In the genomic region with DNA sequence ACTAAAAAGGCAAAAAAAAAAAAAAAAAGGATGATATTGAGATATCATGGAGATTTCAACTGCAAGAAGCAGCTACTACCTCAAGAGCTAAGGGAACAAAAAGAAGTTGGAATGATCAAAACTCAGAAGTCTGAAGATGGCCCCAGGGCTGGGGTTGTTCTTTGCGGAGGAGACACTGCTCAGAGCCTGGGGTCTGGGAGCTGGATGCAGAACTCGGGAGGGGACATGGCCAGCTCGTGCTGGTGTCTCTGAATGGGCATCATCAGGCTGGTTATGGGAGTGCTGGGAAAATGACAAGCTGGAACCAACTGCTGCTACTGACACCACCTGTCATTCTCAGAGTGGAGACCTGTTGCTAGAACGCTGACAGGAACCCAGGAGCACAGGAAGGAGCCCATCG, we compare ENCODE assay signal across 28 cellular contexts. TPM values are rescaled to one million over a fixed set of nuclear protein-coding genes. Genes with fewer than 3 reads are reported as not detected.
DNase-seq lines count a peak whose midpoint lies in the region; ATAC-seq and TF ChIP-seq lines count a peak whose summit lies in the region.
"Had no signal": no experiment of that assay in that cellular context is flagged by ENCODE, and none has a peak within 500 bp of the region (broad histone marks: within the 10 kb centered on the region; RNA-seq: fewer than 3 reads in every experiment).

No MANE protein-coding gene starts in this region.

- H3K4me2 ChIP-seq in Karpas-422 (ENCODE audit: low read depth, low read length, poor library complexity, severe bottlenecking), result peak overlapping the region; percentile 90

- 15 to 26% (median 18%) methylated on average over 5 of the region's 5 CpGs for WGBS in psoas muscle, 3 donors

- intact Hi-C loops in psoas muscle (cut with DNase I), result no loop called here

- no peak overlapping the region for H3K9ac ChIP-seq in Karpas-422 (ENCODE audit: low read length)

- peak overlapping the region; percentile 27 for H3K4me3 Mint-ChIP-seq in T-helper 2 cell treated with Interferon-gamma antibody and Interleukin-4, amounts not matched to agents 5 μg/mL and 100 μg/mL, for 36 hours
- H3K4me3 Mint-ChIP-seq in CD8-positive, alpha-beta memory T cell, result peak overlapping the region in 4 of 7 donors; percentile 12 to 89 (median 52)
- H3K4me3 Mint-ChIP-seq in naive thymus-derived CD8-positive, alpha-beta T cell, result peak overlapping the region in 8 of 10 donors; percentile 22 to 81 (median 55)

- no peaks in the 10 kb centered on the region for H3K9me3 Mint-ChIP-seq in T-helper 2 cell treated with Interferon-gamma antibody and Interleukin-4, amounts not matched to agents 5 μg/mL and 100 μg/mL, for 36 hours
- H3K9me3 Mint-ChIP-seq in CD8-positive, alpha-beta memory T cell, result no peaks in the 10 kb centered on the region
- no peaks in the 10 kb centered on the region for H3K9me3 Mint-ChIP-seq in naive thymus-derived CD8-positive, alpha-beta T cell
- H3K9me3 Mint-ChIP-seq: stimulated activated memory B cell treated with anti-CD40 and anti-IgM and Interleukin-4, amounts not matched to agents 10 μg/mL and 1 μg/mL and 100 μg/mL, for 72 hours had no signal

- H3K27me3 ChIP-seq in CD8-positive, alpha-beta memory T cell (ENCODE audit: insufficient read depth, low read length, poor library complexity, severe bottlenecking), result peaks cover 32% of the 10 kb centered on the region
- H3K27me3 ChIP-seq in Karpas-422 (ENCODE audit: low read length) (0 out of 2 replicates have a peak, but pooled peaks cover 3% of the 10 kb centered on the region), psoas muscle (ENCODE audit: insufficient read depth in 3 of 3, low read length in 2 of 3) (peaks cover 3 to 68% (median 24%) of the 10 kb centered on the region in 3 donors)

- DNase-seq in T-helper 2 cell treated with Interferon-gamma antibody and Interleukin-4, amounts not matched to agents 5 μg/mL and 100 μg/mL, for 36 hours (ENCODE audit: low spot score), result no peak
- DNase-seq in T-helper 2 cell (no peak), Karpas-422 (no peak), psoas muscle (no peak)
- no peak for DNase-seq in CD8-positive, alpha-beta memory T cell
- no peak for DNase-seq in naive thymus-derived CD8-positive, alpha-beta T cell
- DNase-seq: activated CD8-positive, alpha-beta T cell treated with anti-CD3 and anti-CD28 coated beads, Interleukin-2, amount 10 ng/mL, durations not matched to agents 7 days and 5 days; activated effector memory CD4-positive, alpha-beta T cell treated with anti-CD3 and anti-CD28 coated beads, Interleukin-2, amount 50 U/mL, for 16 hours; activated T-cell treated with anti-CD3 and anti-CD28 coated beads, Interleukin-2, amount 50 U/mL, for 1 hour; central memory CD4-positive, alpha-beta T cell; dermis blood vessel endothelial cell; DMS153; foreskin keratinocyte; heart left ventricle; left lung; mesenchymal stem cell; NCI-H146; NCI-H2107; NCI-H446; posterior cingulate gyrus; SHP77; sigmoid colon; trophoblast cell had no signal

- no peak overlapping the region for H3K27ac Mint-ChIP-seq in T-helper 2 cell treated with Interferon-gamma antibody and Interleukin-4, amounts not matched to agents 5 μg/mL and 100 μg/mL, for 36 hours
- no peak overlapping the region for H3K27ac Mint-ChIP-seq in CD8-positive, alpha-beta memory T cell
- H3K27ac Mint-ChIP-seq in naive thymus-derived CD8-positive, alpha-beta T cell, result peak overlapping the region in 3 of 10 donors; percentile 16 to 71 (median 67)
- H3K27ac Mint-ChIP-seq: stimulated activated memory B cell treated with anti-CD40 and anti-IgM and Interleukin-4, amounts not matched to agents 10 μg/mL and 1 μg/mL and 100 μg/mL, for 72 hours had no signal

- ATAC-seq in naive thymus-derived CD8-positive, alpha-beta T cell, result no peak
- no peak for ATAC-seq in HG02642 (IDR thresholded peaks at IDR 0.05; ENCODE audit: poor library complexity, unreplicated experiment)
- no peak for ATAC-seq in psoas muscle
- no peak for ATAC-seq in GM18498 (IDR thresholded peaks at IDR 0.05; ENCODE audit: unreplicated experiment)

- no peaks in the 10 kb centered on the region for H3K36me3 ChIP-seq in CD8-positive, alpha-beta memory T cell (ENCODE audit: insufficient read depth, low read length)
- no peaks in the 10 kb centered on the region for H3K36me3 ChIP-seq in Karpas-422 (ENCODE audit: insufficient read depth, low read length)
- no peaks in the 10 kb centered on the region for H3K36me3 ChIP-seq in psoas muscle (ENCODE audit: insufficient read depth in 1 of 2, low read depth in 1 of 2)
- H3K36me3 ChIP-seq: esophagus muscularis mucosa, heart left ventricle, left lung, sigmoid colon had no signal

- H3K4me3 ChIP-seq in CD8-positive, alpha-beta memory T cell (ENCODE audit: low read length), result no peak overlapping the region
- H3K4me3 ChIP-seq in Karpas-422 (ENCODE audit: low read length), result no peak overlapping the region
- H3K4me3 ChIP-seq in psoas muscle, result no peak overlapping the region

- H3K27ac ChIP-seq in CD8-positive, alpha-beta memory T cell (ENCODE audit: low read depth, low read length), result no peak overlapping the region
- no peak overlapping the region for H3K27ac ChIP-seq in Karpas-422 (ENCODE audit: low read length)
- no peak overlapping the region for H3K27ac ChIP-seq in psoas muscle
- H3K27ac ChIP-seq: esophagus muscularis mucosa, foreskin keratinocyte, left lung, sigmoid colon had no signal

- H3K9me2 ChIP-seq in Karpas-422 (replicated peaks; ENCODE audit: insufficient read depth, low read length), result no peaks in the 10 kb centered on the region

- H3K4me1 Mint-ChIP-seq in T-helper 2 cell treated with Interferon-gamma antibody and Interleukin-4, amounts not matched to agents 5 μg/mL and 100 μg/mL, for 36 hours (ENCODE audit: low read depth), result peaks cover 22% of the 10 kb centered on the region
- H3K4me1 Mint-ChIP-seq in CD8-positive, alpha-beta memory T cell, result peaks cover 8 to 25% (median 11%) of the 10 kb centered on the region in 3 donors
- peaks cover 8 to 26% (median 21%) of the 10 kb centered on the region in 4 donors for H3K4me1 Mint-ChIP-seq in naive thymus-derived CD8-positive, alpha-beta T cell

- POLR2A ChIA-PET in CD8-positive, alpha-beta memory T cell (lab: Charles Lee), result interaction anchor here (0.6 to 1.9 kb wide), 2 partner anchors 45 to 253 kb away, joined by 4 to 13 read pairs; a partner anchor contains a TSS
- POLR2A ChIA-PET in naive thymus-derived CD8-positive, alpha-beta T cell (lab: Charles Lee), result interaction anchor here (0.5 to 2.8 kb wide), 7 partner anchors 15 to 1322 kb away, joined by 3 to 38 read pairs (median 3); a partner anchor contains a TSS

- peaks cover 52% of the 10 kb centered on the region for H3K27me3 Mint-ChIP-seq in T-helper 2 cell treated with Interferon-gamma antibody and Interleukin-4, amounts not matched to agents 5 μg/mL and 100 μg/mL, for 36 hours (ENCODE audit: low read depth)
- peaks cover 28 to 57% of the 10 kb centered on the region in 2 donors for H3K27me3 Mint-ChIP-seq in CD8-positive, alpha-beta memory T cell
- peaks cover 36 to 79% (median 57%) of the 10 kb centered on the region in 5 donors for H3K27me3 Mint-ChIP-seq in naive thymus-derived CD8-positive, alpha-beta T cell

- peaks cover 4% of the 10 kb centered on the region; the same call in 1 of the 2 replicates for H4K20me1 ChIP-seq in Karpas-422 (ENCODE audit: insufficient read depth, low read depth, low read length)

- CTCF ChIA-PET in CD8-positive, alpha-beta memory T cell (lab: Charles Lee), result interaction anchor here (1.9 to 13.3 kb wide), 3 partner anchors 21 to 337 kb away, joined by 6 to 217 read pairs (median 9); a partner anchor contains a TSS

- peaks cover 23% of the 10 kb centered on the region for H3K4me1 ChIP-seq in CD8-positive, alpha-beta memory T cell (ENCODE audit: insufficient read depth, low read length)
- H3K4me1 ChIP-seq in Karpas-422 (ENCODE audit: low read length) (peaks cover 24% of the 10 kb centered on the region), psoas muscle (no peaks in the 10 kb centered on the region)

- no peaks in the 10 kb centered on the region for H3K36me3 Mint-ChIP-seq in T-helper 2 cell treated with Interferon-gamma antibody and Interleukin-4, amounts not matched to agents 5 μg/mL and 100 μg/mL, for 36 hours (ENCODE audit: low read depth)
- no peaks in the 10 kb centered on the region for H3K36me3 Mint-ChIP-seq in CD8-positive, alpha-beta memory T cell
- no peaks in the 10 kb centered on the region for H3K36me3 Mint-ChIP-seq in naive thymus-derived CD8-positive, alpha-beta T cell
- H3K36me3 Mint-ChIP-seq: stimulated activated memory B cell treated with anti-CD40 and anti-IgM and Interleukin-4, amounts not matched to agents 10 μg/mL and 1 μg/mL and 100 μg/mL, for 72 hours had no signal

- H3K9me3 ChIP-seq in CD8-positive, alpha-beta memory T cell (ENCODE audit: low read length), result no peaks in the 10 kb centered on the region
- H3K9me3 ChIP-seq in Karpas-422 (ENCODE audit: low read length) (no peaks in the 10 kb centered on the region), psoas muscle (no peaks in the 10 kb centered on the region)
- H3K9me3 ChIP-seq: esophagus muscularis mucosa, heart left ventricle, left lung, sigmoid colon had no signal

- H3K79me2 ChIP-seq in Karpas-422 (ENCODE audit: low read length), result no peaks in the 10 kb centered on the region

- no peak overlapping the region for H2AFZ ChIP-seq in Karpas-422 (ENCODE audit: low read length)

- no peak for TF ChIP-seq CTCF in psoas muscle (IDR thresholded peaks at IDR 0.05)

RNA-seq across cellular contexts. Expression of a gene that starts 14.2 kb away (rescaled TPM):
- not detected for total RNA-seq in CD8-positive, alpha-beta memory T cell
- not detected for polyA plus RNA-seq in CD8-positive, alpha-beta memory T cell
- total RNA-seq in Karpas-422 (2014; rRNA removed; shearing (Covaris generic); ENCODE audit: low replicate concordance), result not detected in 2 replicates
- not detected for total RNA-seq in naive thymus-derived CD8-positive, alpha-beta T cell
- not detected for polyA plus RNA-seq in naive thymus-derived CD8-positive, alpha-beta T cell
- total RNA-seq in psoas muscle, result 1 to 10 TPM in 2 of 4 donors, under 1 TPM in 2; 0.58 to 3.7 (median 1.4) TPM
- 1 to 10 TPM; 1.3 to 9.3 (median 2.3) TPM for polyA plus RNA-seq in psoas muscle
- total RNA-seq: activated CD8-positive, alpha-beta T cell treated with anti-CD3 and anti-CD28 coated beads, Interleukin-2, amount 10 ng/mL, durations not matched to agents 7 days and 5 days; dermis blood vessel endothelial cell; foreskin keratinocyte; left lung; T-helper 2 cell treated with Interferon-gamma antibody and Interleukin-4, amounts not matched to agents 100 ng/mL and 5 ng/mL, for 36 hours had no signal
- polyA plus RNA-seq: foreskin keratinocyte had no signal

RNA-seq across cellular contexts. Expression of a gene that starts 22.1 kb away (rescaled TPM):
- total RNA-seq in CD8-positive, alpha-beta memory T cell, result 100 to 1,000 TPM; 106 to 110 TPM
- polyA plus RNA-seq in CD8-positive, alpha-beta memory T cell, result 23.9 TPM
- total RNA-seq in Karpas-422 (2014; rRNA removed; shearing (Covaris generic); ENCODE audit: low replicate concordance), result 59.7 and 80.7 TPM in 2 replicates
- total RNA-seq in naive thymus-derived CD8-positive, alpha-beta T cell, result 10 to 100 TPM; 19.3 to 25.3 TPM
- 10 to 100 TPM; 19.2 to 22.8 (median 21.4) TPM for polyA plus RNA-seq in naive thymus-derived CD8-positive, alpha-beta T cell
- 1 to 10 TPM; 3.4 to 8.1 (median 6.0) TPM for total RNA-seq in psoas muscle
- polyA plus RNA-seq in psoas muscle, result 10 to 100 TPM; 10.3 to 20.6 (median 17.2) TPM

RNA-seq across cellular contexts. Expression of a gene that starts 45.0 kb away (rescaled TPM):
- 100 to 1,000 TPM; 563 to 564 TPM for total RNA-seq in CD8-positive, alpha-beta memory T cell
- 211 TPM for polyA plus RNA-seq in CD8-positive, alpha-beta memory T cell
- total RNA-seq in Karpas-422 (2014; rRNA removed; shearing (Covaris generic); ENCODE audit: low replicate concordance), result 541 and 657 TPM in 2 replicates
- 100 to 1,000 TPM; 671 to 687 TPM for total RNA-seq in naive thymus-derived CD8-positive, alpha-beta T cell
- polyA plus RNA-seq in naive thymus-derived CD8-positive, alpha-beta T cell, result 100 to 1,000 TPM; 221 to 293 (median 226) TPM
- total RNA-seq in psoas muscle, result 100 to 1,000 TPM; 541 to 778 (median 587) TPM
- polyA plus RNA-seq in psoas muscle, result 100 to 1,000 TPM; 397 to 570 (median 513) TPM
